Comparison of ENCODE assay signal across 26 cellular contexts in genomic region chr2:215274829-215275228, GRCh38.
"Had no signal": no experiment of that assay in that cellular context is flagged by ENCODE, and none has a peak within 500 bp of the region (broad histone marks: within the 10 kb centered on the region; RNA-seq: fewer than 3 reads in every experiment).

No MANE protein-coding gene starts in this region.

- H3K36me3 Mint-ChIP-seq: activated CD4-positive, alpha-beta memory T cell treated with anti-CD3 and anti-CD28 coated beads for 36 hours; activated naive CD4-positive, alpha-beta T cell treated with anti-CD3 and anti-CD28 coated beads, Interleukin-2, amount 50 U/mL, for 72 hours; T-cell had no signal

- H3K4me3 Mint-ChIP-seq: activated CD4-positive, alpha-beta memory T cell treated with anti-CD3 and anti-CD28 coated beads for 36 hours; activated CD4-positive, alpha-beta T cell treated with anti-CD3 and anti-CD28 coated beads, Interleukin-2, amount 10 ng/mL, durations not matched to agents 7 days and 5 days; activated naive CD8-positive, alpha-beta T cell treated with anti-CD3 and anti-CD28 coated beads, Interleukin-2, amount 50 U/mL, for 24 hours; activated T-cell treated with anti-CD3 and anti-CD28 coated beads, Interleukin-2, amount 50 U/mL, for 4 hours; central memory CD8-positive, alpha-beta T cell; T-cell had no signal

- FAIRE-seq: TTC549 had no signal

- H3K27ac ChIP-seq: ascending aorta, body of pancreas, SK-N-MC had no signal

- DNase-seq: activated CD4-positive, alpha-beta memory T cell treated with anti-CD3 and anti-CD28 coated beads for 36 hours; activated CD4-positive, alpha-beta T cell treated with anti-CD3 and anti-CD28 coated beads, Interleukin-2, amount 10 ng/mL, durations not matched to agents 7 days and 5 days; activated CD4-positive, CD25-positive, alpha-beta regulatory T cell; activated CD8-positive, alpha-beta memory T cell treated with anti-CD3 and anti-CD28 coated beads for 24 hours; activated effector memory CD4-positive, alpha-beta T cell treated with anti-CD3 and anti-CD28 coated beads, Interleukin-2, amount 50 U/mL, for 16 hours; activated naive CD4-positive, alpha-beta T cell treated with Interleukin-2 at 50 U/mL for 16 hours; activated naive CD8-positive, alpha-beta T cell treated with anti-CD3 and anti-CD28 coated beads, Interleukin-2, amount 50 U/mL, for 24 hours; activated T-cell treated with anti-CD3 and anti-CD28 coated beads, Interleukin-2, amount 50 U/mL, for 4 hours; amniotic stem cell; body of pancreas; NCI-H1092; NCI-H1417 treated with DMSO at 0.1 percent for 48 hours; NCI-H1694; NCI-H2029 treated with DMSO at 0.1 percent for 48 hours; NCI-H446; NCI-H524; NCI-H748 treated with DMSO at 0.1 percent for 48 hours; T-cell; T-helper 2 cell; T1000 had no signal

- H3K4me3 ChIP-seq: ascending aorta, body of pancreas, SK-N-MC had no signal

- H3K27me3 Mint-ChIP-seq: activated CD4-positive, alpha-beta memory T cell treated with anti-CD3 and anti-CD28 coated beads for 36 hours; activated CD4-positive, alpha-beta T cell treated with anti-CD3 and anti-CD28 coated beads, Interleukin-2, amount 10 ng/mL, durations not matched to agents 7 days and 5 days had no signal

- H3K9me3 Mint-ChIP-seq: activated CD4-positive, alpha-beta memory T cell treated with anti-CD3 and anti-CD28 coated beads for 36 hours; activated CD4-positive, alpha-beta T cell treated with anti-CD3 and anti-CD28 coated beads, Interleukin-2, amount 10 ng/mL, durations not matched to agents 7 days and 5 days; activated naive CD4-positive, alpha-beta T cell treated with anti-CD3 and anti-CD28 coated beads, Interleukin-2, amount 50 U/mL, for 72 hours; activated naive CD8-positive, alpha-beta T cell treated with anti-CD3 and anti-CD28 coated beads, Interleukin-2, amount 50 U/mL, for 24 hours; activated T-cell treated with anti-CD3 and anti-CD28 coated beads, Interleukin-2, amount 50 U/mL, for 4 hours; central memory CD8-positive, alpha-beta T cell; T-cell had no signal

- H3K27me3 ChIP-seq: ascending aorta, body of pancreas had no signal

- H3K27ac Mint-ChIP-seq: activated CD4-positive, alpha-beta memory T cell treated with anti-CD3 and anti-CD28 coated beads for 36 hours; activated CD4-positive, alpha-beta T cell treated with anti-CD3 and anti-CD28 coated beads, Interleukin-2, amount 10 ng/mL, durations not matched to agents 7 days and 5 days; activated naive CD4-positive, alpha-beta T cell treated with anti-CD3 and anti-CD28 coated beads, Interleukin-2, amount 50 U/mL, for 72 hours; activated naive CD8-positive, alpha-beta T cell treated with anti-CD3 and anti-CD28 coated beads, Interleukin-2, amount 50 U/mL, for 24 hours; T-cell had no signal

- H3K4me1 ChIP-seq: ascending aorta, body of pancreas had no signal

- H3K9me3 ChIP-seq: ascending aorta, body of pancreas had no signal

- H3K36me3 ChIP-seq: ascending aorta had no signal

- H3K4me1 Mint-ChIP-seq: activated CD4-positive, alpha-beta T cell treated with anti-CD3 and anti-CD28 coated beads, Interleukin-2, amount 10 ng/mL, durations not matched to agents 7 days and 5 days; central memory CD8-positive, alpha-beta T cell had no signal

- ATAC-seq: activated naive CD4-positive, alpha-beta T cell treated with anti-CD3 and anti-CD28 coated beads, Interleukin-2, amount 50 U/mL, for 72 hours; activated naive CD8-positive, alpha-beta T cell treated with anti-CD3 and anti-CD28 coated beads, Interleukin-2, amount 50 U/mL, for 24 hours; activated T-cell treated with anti-CD3 and anti-CD28 coated beads, Interleukin-2, amount 50 U/mL, for 4 hours; body of pancreas; Right ventricle myocardium inferior; T-cell had no signal
